Comparison of ENCODE assay signal across 26 cellular contexts in the genomic region with DNA sequence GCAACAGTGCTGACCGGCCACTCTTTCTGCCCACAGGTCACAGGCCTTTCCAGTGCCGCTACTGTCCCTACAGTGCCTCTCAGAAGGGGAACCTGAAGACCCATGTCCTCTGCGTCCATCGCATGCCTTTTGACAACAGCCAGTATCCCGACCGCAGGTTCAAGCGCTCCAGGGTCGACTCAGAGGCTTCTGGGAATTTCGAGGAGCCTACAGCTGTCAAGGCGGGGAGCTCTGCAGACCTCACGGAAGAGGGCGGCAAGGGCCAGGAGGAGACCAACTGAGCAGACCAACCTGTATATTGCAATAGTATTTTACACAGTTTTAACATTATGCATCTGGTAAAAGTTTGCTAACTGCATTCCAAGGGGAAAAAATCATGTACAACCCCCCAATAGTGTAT.
DNase-seq lines count a peak whose midpoint lies in the region; ATAC-seq and TF ChIP-seq lines count a peak whose summit lies in the region.
"Had no signal": no experiment of that assay in that cellular context is flagged by ENCODE, and none has a peak within 500 bp of the region (broad histone marks: within the 10 kb centered on the region; RNA-seq: fewer than 3 reads in every experiment).

No MANE protein-coding gene starts in this region.

- no peaks in the 10 kb centered on the region for H3K36me3 ChIP-seq in hepatocyte (replicated peaks; ENCODE audit: insufficient read depth, low read depth)
- H3K36me3 ChIP-seq: BLaER1, Peyer's patch had no signal

- no peaks in the 10 kb centered on the region for H3K4me1 Mint-ChIP-seq in activated CD8-positive, alpha-beta memory T cell treated with anti-CD3 and anti-CD28 coated beads, Interleukin-2, amount 10 ng/mL, durations not matched to agents 7 days and 5 days
- H3K4me1 Mint-ChIP-seq: T-cell had no signal

- no peak overlapping the region for H3K27ac ChIP-seq in hepatocyte
- H3K27ac ChIP-seq: 22Rv1, BLaER1, HL-60, Peyer's patch had no signal

- H3K4me2 ChIP-seq in hepatocyte: peak overlapping the region; percentile 40
- H3K4me2 ChIP-seq: BLaER1 had no signal

- H3K27me3 ChIP-seq in hepatocyte: peaks cover 5% of the 10 kb centered on the region
- H3K27me3 ChIP-seq: BLaER1, Peyer's patch had no signal

- no peaks in the 10 kb centered on the region for H3K79me2 ChIP-seq in hepatocyte

- no peaks in the 10 kb centered on the region for H4K20me1 ChIP-seq in hepatocyte (ENCODE audit: insufficient read depth, poor library complexity, severe bottlenecking)
- H4K20me1 ChIP-seq: BLaER1 had no signal

- ATAC-seq in activated CD8-positive, alpha-beta memory T cell treated with anti-CD3 and anti-CD28 coated beads, Interleukin-2, amount 10 ng/mL, durations not matched to agents 7 days and 5 days: no peak
- ATAC-seq in GM19023 (IDR thresholded peaks at IDR 0.05; ENCODE audit: unreplicated experiment): no peak
- ATAC-seq: HepG2, K562, T-cell had no signal

- intact Hi-C loops in posterior vena cava (cut with DNase I): no loop called here

- H3K27ac Mint-ChIP-seq in activated CD8-positive, alpha-beta memory T cell treated with anti-CD3 and anti-CD28 coated beads, Interleukin-2, amount 10 ng/mL, durations not matched to agents 7 days and 5 days: no peak overlapping the region
- H3K27ac Mint-ChIP-seq: CD4-positive, alpha-beta T cell; HFFc6; T-cell had no signal

- DNase-seq in NCI-H1105 treated with DMSO at 0.1 percent for 48 hours (lab: John Stamatoyannopoulos, UW) (peak; percentile 30), NCI-H1105 (lab: John Stamatoyannopoulos, UW) (no peak), NCI-H82 treated with DMSO at 0.1 percent for 48 hours (lab: John Stamatoyannopoulos, UW; ENCODE audit: unreplicated experiment) (peak; percentile 56), hepatocyte (ENCODE audit: low spot score) (no peak), posterior vena cava (ENCODE audit: low spot score) (peak; percentile 17), DMS 273 (lab: John Stamatoyannopoulos, UW; ENCODE audit: unreplicated experiment) (no peak)
- no peak for DNase-seq in activated CD8-positive, alpha-beta memory T cell treated with anti-CD3 and anti-CD28 coated beads, Interleukin-2, amount 10 ng/mL, durations not matched to agents 7 days and 5 days
- DNase-seq: ACHN; CD4-positive, alpha-beta T cell; COR-L47; GDM1; H7; HFFc6; NCI-H1694; NCI-H2081; NCI-H345; NCI-H524; NCI-H774; Peyer's patch; T-cell had no signal

- CTCF ChIA-PET in activated CD8-positive, alpha-beta memory T cell treated with anti-CD3 and anti-CD28 coated beads, Interleukin-2, amount 10 ng/mL, durations not matched to agents 7 days and 5 days (lab: Charles Lee): no interaction called here

- peaks cover 13% of the 10 kb centered on the region for H3K27me3 Mint-ChIP-seq in activated CD8-positive, alpha-beta memory T cell treated with anti-CD3 and anti-CD28 coated beads, Interleukin-2, amount 10 ng/mL, durations not matched to agents 7 days and 5 days

- H3K36me3 Mint-ChIP-seq in activated CD8-positive, alpha-beta memory T cell treated with anti-CD3 and anti-CD28 coated beads, Interleukin-2, amount 10 ng/mL, durations not matched to agents 7 days and 5 days: no peaks in the 10 kb centered on the region
- H3K36me3 Mint-ChIP-seq: T-cell had no signal

- H3K4me1 ChIP-seq in hepatocyte (ENCODE audit: insufficient read depth): no peaks in the 10 kb centered on the region
- H3K4me1 ChIP-seq: BLaER1, Peyer's patch had no signal

- H3K9me3 ChIP-seq in hepatocyte (ENCODE audit: low read depth): no peaks in the 10 kb centered on the region
- H3K9me3 ChIP-seq: BLaER1, Peyer's patch had no signal

- H3K4me3 ChIP-seq in hepatocyte: no peak overlapping the region
- H3K4me3 ChIP-seq: BLaER1, K562, Peyer's patch had no signal

- no peak overlapping the region for H2AFZ ChIP-seq in hepatocyte

- no peak for TF ChIP-seq CTCF in hepatocyte (IDR thresholded peaks at IDR 0.05; ENCODE audit: poor library complexity)

- 87% methylated on average over 12 of the region's 12 CpGs for WGBS in hepatocyte (ENCODE audit: low lambda C conversion rate, missing lambda C conversion rate)

- H3K4me3 Mint-ChIP-seq in activated CD8-positive, alpha-beta memory T cell treated with anti-CD3 and anti-CD28 coated beads, Interleukin-2, amount 10 ng/mL, durations not matched to agents 7 days and 5 days: no peak overlapping the region
- H3K4me3 Mint-ChIP-seq: CD4-positive, alpha-beta T cell; HFFc6; T-cell had no signal

- H3K9me3 Mint-ChIP-seq in activated CD8-positive, alpha-beta memory T cell treated with anti-CD3 and anti-CD28 coated beads, Interleukin-2, amount 10 ng/mL, durations not matched to agents 7 days and 5 days (ENCODE audit: low read depth): no peaks in the 10 kb centered on the region
- H3K9me3 Mint-ChIP-seq: CD4-positive, alpha-beta T cell; HFFc6; T-cell had no signal

- H3K9me2 ChIP-seq in hepatocyte (replicated peaks; ENCODE audit: insufficient read depth): no peaks in the 10 kb centered on the region

Comparison
In these comparisons a context has a peak if more than half of its experiments do, and no peak if none do; other contexts are left out.
1. DNase-seq: peak in NCI-H1105 treated with DMSO at 0.1 percent for 48 hours (single experiment), NCI-H82 treated with DMSO at 0.1 percent for 48 hours (single experiment) and posterior vena cava (single experiment); none in NCI-H1105 (single experiment), hepatocyte (single experiment), activated CD8-positive, alpha-beta memory T cell treated with anti-CD3 and anti-CD28 coated beads, Interleukin-2, amount 10 ng/mL, durations not matched to agents 7 days and 5 days (single experiment) and DMS 273 (single experiment).